8 cellular contexts compared by ENCODE assay signal in the genomic region with DNA sequence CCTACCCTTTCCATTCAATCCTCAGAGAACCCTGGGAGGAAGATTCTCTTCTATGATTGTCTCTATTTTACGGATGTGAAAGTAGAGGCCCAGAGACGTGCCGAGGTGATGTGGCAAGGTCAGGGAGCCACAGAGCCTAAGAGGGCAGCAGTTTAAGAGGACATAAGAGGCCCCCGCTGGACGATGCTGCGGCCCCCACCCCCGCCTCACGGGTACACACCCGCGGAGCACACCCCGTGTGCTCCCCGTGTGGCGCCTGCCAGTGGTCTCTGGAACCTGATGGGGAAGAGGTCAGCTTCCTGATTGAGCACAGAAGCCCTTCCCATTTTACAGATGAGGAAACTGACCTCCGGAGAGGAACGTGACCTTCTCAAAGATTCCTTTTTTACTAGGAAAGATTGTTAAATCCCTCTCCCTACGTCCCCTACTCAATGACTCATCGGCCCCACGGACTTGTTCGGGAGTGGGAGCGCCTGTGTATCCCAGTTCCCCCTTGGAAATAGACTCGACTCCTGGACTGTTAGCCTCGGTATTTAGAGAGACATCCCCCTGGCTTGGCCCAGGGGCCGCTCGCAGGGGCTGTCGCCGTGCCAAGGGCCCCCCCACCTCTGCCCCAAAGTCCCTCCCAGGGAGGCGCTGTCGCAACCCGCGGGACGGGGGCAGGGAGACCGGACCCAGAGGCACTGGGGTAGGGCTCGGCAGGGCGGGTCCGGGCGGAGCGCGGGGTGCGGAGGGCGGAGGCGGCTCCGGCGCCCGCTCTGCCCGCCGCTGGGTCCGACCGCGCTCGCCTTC. TPM values are rescaled to one million over a fixed set of nuclear protein-coding genes. Genes with fewer than 3 reads are reported as not detected.
A peak's percentile ranks its signal among the peaks of the same experiment; 100 is the strongest.
DNase-seq lines count a peak whose midpoint lies in the region; ATAC-seq and TF ChIP-seq lines count a peak whose summit lies in the region.

A gene with protein sequence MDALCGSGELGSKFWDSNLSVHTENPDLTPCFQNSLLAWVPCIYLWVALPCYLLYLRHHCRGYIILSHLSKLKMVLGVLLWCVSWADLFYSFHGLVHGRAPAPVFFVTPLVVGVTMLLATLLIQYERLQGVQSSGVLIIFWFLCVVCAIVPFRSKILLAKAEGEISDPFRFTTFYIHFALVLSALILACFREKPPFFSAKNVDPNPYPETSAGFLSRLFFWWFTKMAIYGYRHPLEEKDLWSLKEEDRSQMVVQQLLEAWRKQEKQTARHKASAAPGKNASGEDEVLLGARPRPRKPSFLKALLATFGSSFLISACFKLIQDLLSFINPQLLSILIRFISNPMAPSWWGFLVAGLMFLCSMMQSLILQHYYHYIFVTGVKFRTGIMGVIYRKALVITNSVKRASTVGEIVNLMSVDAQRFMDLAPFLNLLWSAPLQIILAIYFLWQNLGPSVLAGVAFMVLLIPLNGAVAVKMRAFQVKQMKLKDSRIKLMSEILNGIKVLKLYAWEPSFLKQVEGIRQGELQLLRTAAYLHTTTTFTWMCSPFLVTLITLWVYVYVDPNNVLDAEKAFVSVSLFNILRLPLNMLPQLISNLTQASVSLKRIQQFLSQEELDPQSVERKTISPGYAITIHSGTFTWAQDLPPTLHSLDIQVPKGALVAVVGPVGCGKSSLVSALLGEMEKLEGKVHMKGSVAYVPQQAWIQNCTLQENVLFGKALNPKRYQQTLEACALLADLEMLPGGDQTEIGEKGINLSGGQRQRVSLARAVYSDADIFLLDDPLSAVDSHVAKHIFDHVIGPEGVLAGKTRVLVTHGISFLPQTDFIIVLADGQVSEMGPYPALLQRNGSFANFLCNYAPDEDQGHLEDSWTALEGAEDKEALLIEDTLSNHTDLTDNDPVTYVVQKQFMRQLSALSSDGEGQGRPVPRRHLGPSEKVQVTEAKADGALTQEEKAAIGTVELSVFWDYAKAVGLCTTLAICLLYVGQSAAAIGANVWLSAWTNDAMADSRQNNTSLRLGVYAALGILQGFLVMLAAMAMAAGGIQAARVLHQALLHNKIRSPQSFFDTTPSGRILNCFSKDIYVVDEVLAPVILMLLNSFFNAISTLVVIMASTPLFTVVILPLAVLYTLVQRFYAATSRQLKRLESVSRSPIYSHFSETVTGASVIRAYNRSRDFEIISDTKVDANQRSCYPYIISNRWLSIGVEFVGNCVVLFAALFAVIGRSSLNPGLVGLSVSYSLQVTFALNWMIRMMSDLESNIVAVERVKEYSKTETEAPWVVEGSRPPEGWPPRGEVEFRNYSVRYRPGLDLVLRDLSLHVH (N-terminal part only) (plus strand): TSS at position 759 of the 792 bp plus-strand sequence. CDS start 56 bp downstream, outside the sequence.

- no peaks in the 10 kb centered on the region for H3K36me3 ChIP-seq in GM23338 (ENCODE audit: insufficient read depth)

- peaks cover 20% of the 10 kb centered on the region for H3K4me1 Mint-ChIP-seq in GM23338

- H3K9me2 ChIP-seq in GM23338 (ENCODE audit: insufficient read depth) = no peaks in the 10 kb centered on the region

- H3K4me1 ChIP-seq in GM23338 (ENCODE audit: insufficient read depth) = peaks cover 5% of the 10 kb centered on the region

- in situ Hi-C loops in GM13977 (cut with MboI; ENCODE audit: low pct_unique_long_range_greater_than_20kb, low sequenced_read_pairs, unreplicated experiment) = no loop called here

- peaks cover 41% of the 10 kb centered on the region for H3K27me3 Mint-ChIP-seq in GM23338 (ENCODE audit: insufficient read depth, low read depth, poor library complexity)

- H3K9me3 Mint-ChIP-seq in GM23338 = no peaks in the 10 kb centered on the region

- no peaks in the 10 kb centered on the region for H3K36me3 Mint-ChIP-seq in GM23338 (ENCODE audit: low read depth)

- no peak for DNase-seq in GM23338 (ENCODE audit: low spot score)
- peak; percentile 35 for DNase-seq in SW480 (ENCODE audit: low spot score)
- peak; percentile 56 for DNase-seq in glomerular visceral epithelial cell (ENCODE audit: extremely low spot score)
- DNase-seq in posterior vena cava (ENCODE audit: low spot score) = peak; percentile 89
- DNase-seq in NCI-H2029 treated with DMSO at 0.1 percent for 48 hours (lab: John Stamatoyannopoulos, UW) = no peak
- no peak for DNase-seq in GM13977 (ENCODE audit: low spot score)
- no peak for DNase-seq in OCI-M2 (lab: John Stamatoyannopoulos, UW; ENCODE audit: unreplicated experiment)

- no peak within 1 kb of the TSS for H3K27ac ChIP-seq in GM23338 (ENCODE audit: low read depth)

- H2AFZ ChIP-seq in GM23338 = peak within 1 kb of the TSS; percentile 97

- H3F3A ChIP-seq in GM23338 (replicated peaks; ENCODE audit: low read depth) = 0 out of 2 replicates have a peak, but pooled peaks cover 3% of the 10 kb centered on the region

- no peaks in the 10 kb centered on the region for H3K79me2 ChIP-seq in GM23338 (replicated peaks; ENCODE audit: insufficient read depth)

- peak within 1 kb of the TSS; percentile 61 for H3K4me3 Mint-ChIP-seq in GM23338

- peak within 1 kb of the TSS; percentile 70 for H3K4me3 ChIP-seq in GM23338

- intact Hi-C loops in posterior vena cava (cut with DNase I) = loop anchor here (5.0 kb wide), 2 partner anchors 58 to 198 kb away; no protein-coding TSS in a partner anchor

- H3K27ac Mint-ChIP-seq in GM23338 = no peak within 1 kb of the TSS

- ATAC-seq in GM23338 = peak; percentile 77
- ATAC-seq in GM21723 (IDR thresholded peaks at IDR 0.05; ENCODE audit: unreplicated experiment) = no peak

- peak within 1 kb of the TSS; percentile 87 for H3K4me2 ChIP-seq in GM23338

- no peak for TF ChIP-seq CTCF in GM23338 (conservative IDR thresholded peaks at IDR 0.05; ENCODE audit: low read depth in 2 of 2)
- no peak for TF ChIP-seq CTCF in GM13977 (IDR thresholded peaks at IDR 0.05; ENCODE audit: extremely low read depth, insufficient read depth, missing control alignments)

- H4K20me1 ChIP-seq in GM23338 (replicated peaks; ENCODE audit: insufficient read depth) = no peaks in the 10 kb centered on the region

- H3K27me3 ChIP-seq in GM23338 (ENCODE audit: insufficient read depth) = peaks cover 53% of the 10 kb centered on the region

TF ChIP-seq in GM23338, 12 proteins besides CTCF, POLR2A, EP300 and RAD21:
- TF ChIP-seq, protein P1, sequence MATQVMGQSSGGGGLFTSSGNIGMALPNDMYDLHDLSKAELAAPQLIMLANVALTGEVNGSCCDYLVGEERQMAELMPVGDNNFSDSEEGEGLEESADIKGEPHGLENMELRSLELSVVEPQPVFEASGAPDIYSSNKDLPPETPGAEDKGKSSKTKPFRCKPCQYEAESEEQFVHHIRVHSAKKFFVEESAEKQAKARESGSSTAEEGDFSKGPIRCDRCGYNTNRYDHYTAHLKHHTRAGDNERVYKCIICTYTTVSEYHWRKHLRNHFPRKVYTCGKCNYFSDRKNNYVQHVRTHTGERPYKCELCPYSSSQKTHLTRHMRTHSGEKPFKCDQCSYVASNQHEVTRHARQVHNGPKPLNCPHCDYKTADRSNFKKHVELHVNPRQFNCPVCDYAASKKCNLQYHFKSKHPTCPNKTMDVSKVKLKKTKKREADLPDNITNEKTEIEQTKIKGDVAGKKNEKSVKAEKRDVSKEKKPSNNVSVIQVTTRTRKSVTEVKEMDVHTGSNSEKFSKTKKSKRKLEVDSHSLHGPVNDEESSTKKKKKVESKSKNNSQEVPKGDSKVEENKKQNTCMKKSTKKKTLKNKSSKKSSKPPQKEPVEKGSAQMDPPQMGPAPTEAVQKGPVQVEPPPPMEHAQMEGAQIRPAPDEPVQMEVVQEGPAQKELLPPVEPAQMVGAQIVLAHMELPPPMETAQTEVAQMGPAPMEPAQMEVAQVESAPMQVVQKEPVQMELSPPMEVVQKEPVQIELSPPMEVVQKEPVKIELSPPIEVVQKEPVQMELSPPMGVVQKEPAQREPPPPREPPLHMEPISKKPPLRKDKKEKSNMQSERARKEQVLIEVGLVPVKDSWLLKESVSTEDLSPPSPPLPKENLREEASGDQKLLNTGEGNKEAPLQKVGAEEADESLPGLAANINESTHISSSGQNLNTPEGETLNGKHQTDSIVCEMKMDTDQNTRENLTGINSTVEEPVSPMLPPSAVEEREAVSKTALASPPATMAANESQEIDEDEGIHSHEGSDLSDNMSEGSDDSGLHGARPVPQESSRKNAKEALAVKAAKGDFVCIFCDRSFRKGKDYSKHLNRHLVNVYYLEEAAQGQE (IDR thresholded peaks at IDR 0.05; ENCODE audit: unreplicated experiment) = no peak

RNA-seq across cellular contexts. Expression of the gene that starts here (rescaled TPM):
- total RNA-seq in GM23338 (2014; rRNA removed; shearing (Covaris generic)) = 0.27 TPM in 1 of 2 replicates, not detected in the other
- polyA plus RNA-seq in GM23338 (2016; fragmentation: Nextera tagmentation; extraction: Ambion mirVana) = not detected in 2 replicates
- 10 to 100 TPM; 13.1 to 19.8 TPM for total RNA-seq in posterior vena cava

Comparison
In these comparisons a context has a peak if more than half of its experiments do, and no peak if none do; other contexts are left out.
1. RNA of the gene that starts here (total RNA-seq): 13.1 to 19.8 TPM in posterior vena cava; 0.27 TPM in GM23338; every median in the first group is over 10 times any median in the second.
2. Peak in ATAC-seq, H3K4me3 ChIP-seq and H3K4me2 ChIP-seq in GM23338; RNA of the gene not detected or under 1 TPM.
3. DNase-seq: peak in SW480 (single experiment), glomerular visceral epithelial cell (single experiment) and posterior vena cava (single experiment); none in GM23338 (single experiment), NCI-H2029 treated with DMSO at 0.1 percent for 48 hours (single experiment), GM13977 (single experiment) and OCI-M2 (single experiment).